In the genomic region with DNA sequence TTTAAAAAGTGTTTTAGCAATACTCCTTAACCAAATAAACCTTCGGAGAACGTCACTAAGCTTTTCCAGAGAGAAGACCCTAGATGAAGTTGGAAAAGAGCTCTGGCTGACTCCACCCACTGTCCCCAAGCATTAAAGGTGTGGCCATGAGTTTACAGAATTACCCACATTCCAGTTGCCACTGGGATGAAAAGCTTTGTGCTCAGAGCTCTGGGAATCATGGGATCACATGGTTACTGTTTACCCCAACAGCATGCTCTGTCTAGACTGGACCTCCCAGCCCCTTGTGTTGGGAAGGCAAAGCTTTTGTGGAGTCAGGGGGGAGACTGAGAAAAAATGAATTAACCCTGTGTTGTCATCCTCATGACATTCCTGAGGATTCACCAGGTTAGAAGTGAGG, we compare ENCODE assay signal across 28 cellular contexts. TPM values are rescaled to one million over a fixed set of nuclear protein-coding genes. Genes with fewer than 3 reads are reported as not detected.
A peak's percentile ranks its signal among the peaks of the same experiment; 100 is the strongest.
DNase-seq lines count a peak whose midpoint lies in the region; ATAC-seq, FAIRE-seq and TF ChIP-seq lines count a peak whose summit lies in the region.
"Had no signal": no experiment of that assay in that cellular context is flagged by ENCODE, and none has a peak within 500 bp of the region (broad histone marks: within the 10 kb centered on the region; RNA-seq: fewer than 3 reads in every experiment).

No MANE protein-coding gene starts in this region.

- no peaks in the 10 kb centered on the region for H4K20me1 ChIP-seq in HepG2 (ENCODE audit: insufficient read depth, low read length)

- H3K9ac ChIP-seq in HepG2 (ENCODE audit: insufficient read depth, low read depth, low read length): no peak overlapping the region
- no peak overlapping the region for H3K9ac ChIP-seq in mesenchymal stem cell (ENCODE audit: low read length)
- H3K9ac ChIP-seq: BLaER1 had no signal

- H3K18ac ChIP-seq in mesenchymal stem cell (ENCODE audit: low read depth in 1 of 2, low read length in 2 of 2): no peak overlapping the region

- CTCF ChIA-PET in HepG2 (lab: Yijun Ruan, JAX; ENCODE audit: low intra/inter-chr PET ratio, low total read pairs): no interaction called here

- peaks cover 23% of the 10 kb centered on the region for H3K36me3 Mint-ChIP-seq in progenitor cell of endocrine pancreas (ENCODE audit: insufficient read depth)

- peak overlapping the region; percentile 73 for H3K27ac Mint-ChIP-seq in progenitor cell of endocrine pancreas

- H3K4me1 ChIP-seq in HepG2 (ENCODE audit: insufficient read depth, low read length) (0 out of 2 replicates have a peak, but pooled peaks cover 11% of the 10 kb centered on the region), right lobe of liver (no peaks in the 10 kb centered on the region), mesenchymal stem cell (ENCODE audit: control insufficient read depth, insufficient read depth, low read depth, low read length) (no peaks in the 10 kb centered on the region)

- H3K79me2 ChIP-seq in HepG2 (ENCODE audit: insufficient read depth, low read length): no peaks in the 10 kb centered on the region

- FAIRE-seq in HepG2 (lab: Jason Lieb, UNC) (no peak), GM12891 (lab: Jason Lieb, UNC) (no peak)
- FAIRE-seq: GM12892, GM18507 had no signal

- no peak for TF ChIP-seq CTCF in HepG2 (CRISPR knock-in tag; IDR thresholded peaks at IDR 0.05)
- TF ChIP-seq CTCF in right lobe of liver (IDR thresholded peaks at IDR 0.05): no peak
- TF ChIP-seq CTCF in progenitor cell of endocrine pancreas (IDR thresholded peaks at IDR 0.05; ENCODE audit: unreplicated experiment): no peak

- H3K4me3 Mint-ChIP-seq in progenitor cell of endocrine pancreas (ENCODE audit: low read depth): no peak overlapping the region
- H3K4me3 Mint-ChIP-seq: CD4-positive, alpha-beta T cell had no signal

- TF ChIP-seq RAD21 in HepG2 (CRISPR knock-in tag; IDR thresholded peaks at IDR 0.05): no peak

- H2AFZ ChIP-seq in HepG2 (ENCODE audit: low read length): no peak overlapping the region
- no peak overlapping the region for H2AFZ ChIP-seq in mesenchymal stem cell (ENCODE audit: low read depth, low read length)

- no peak overlapping the region for H3K14ac ChIP-seq in mesenchymal stem cell (ENCODE audit: low read length in 2 of 2)

- H3K9me3 ChIP-seq in HepG2 (ENCODE audit: low read length): no peaks in the 10 kb centered on the region
- H3K9me3 ChIP-seq in right lobe of liver: no peaks in the 10 kb centered on the region
- H3K9me3 ChIP-seq in mesenchymal stem cell (ENCODE audit: control insufficient read depth, low read length): no peaks in the 10 kb centered on the region
- H3K9me3 ChIP-seq: BLaER1, SJSA1 had no signal

- no peak overlapping the region for H2BK12ac ChIP-seq in mesenchymal stem cell (ENCODE audit: low read length in 2 of 2)

- H2BK15ac ChIP-seq in mesenchymal stem cell (ENCODE audit: low read depth, poor library complexity, severe bottlenecking): no peak overlapping the region

- peak; percentile 27 for DNase-seq in HepG2 (ENCODE audit: low spot score)
- DNase-seq in right lobe of liver: no peak
- DNase-seq in left kidney (ENCODE audit: low read depth, low spot score): peak; percentile 24
- DNase-seq in progenitor cell of endocrine pancreas (ENCODE audit: low spot score, unreplicated experiment): no peak
- DNase-seq in dermis blood vessel endothelial cell: no peak
- DNase-seq in mesenchymal stem cell: no peak
- DNase-seq in GM12891 (ENCODE audit: insufficient read length, low spot score): no peak
- DNase-seq: ACHN; CD4-positive, alpha-beta T cell; COR-L47; DMS 273 treated with DMSO at 0.1 percent for 48 hours; DND-41; Kasumi-1; NCI-H1417; NCI-H1694 treated with DMSO at 0.1 percent for 48 hours; NCI-H2081 treated with DMSO at 0.1 percent for 48 hours; NCI-H2171 treated with DMSO at 0.1 percent for 48 hours; NCI-H524 treated with DMSO at 0.1 percent for 48 hours had no signal

- in situ Hi-C loops in HepG2 (cut with HindIII; ENCODE audit: extremely low pct_ligation_motif_present, low pct_unique_long_range_greater_than_20kb): no loop called here

- peak; percentile 39; the same call in 2 of the 3 replicates for ATAC-seq in HepG2
- ATAC-seq in right lobe of liver: no peak
- no peak for ATAC-seq in GM19463 (IDR thresholded peaks at IDR 0.05; ENCODE audit: unreplicated experiment)
- ATAC-seq: Right ventricle myocardium inferior had no signal

- no TSS peak for BruUV-seq in HepG2 (replicated peaks; lab: Mats Ljungman, UMichigan)

- no peak overlapping the region for H3K4me2 ChIP-seq in HepG2 (ENCODE audit: low read depth, low read length)
- no peak overlapping the region for H3K4me2 ChIP-seq in mesenchymal stem cell (ENCODE audit: low read length, poor library complexity, severe bottlenecking)
- H3K4me2 ChIP-seq: BLaER1 had no signal

- no peak overlapping the region for H2BK120ac ChIP-seq in mesenchymal stem cell (ENCODE audit: low read depth, low read length)

- H3K9me3 Mint-ChIP-seq in progenitor cell of endocrine pancreas (ENCODE audit: low read depth): no peaks in the 10 kb centered on the region
- H3K9me3 Mint-ChIP-seq: CD4-positive, alpha-beta T cell had no signal

- no peaks in the 10 kb centered on the region for H3K27me3 Mint-ChIP-seq in progenitor cell of endocrine pancreas
- H3K27me3 Mint-ChIP-seq: CD4-positive, alpha-beta T cell had no signal

- no peak overlapping the region for H3K27ac ChIP-seq in HepG2 (ENCODE audit: extremely low read length, insufficient read depth, low read length)
- no peak overlapping the region for H3K27ac ChIP-seq in right lobe of liver
- H3K27ac ChIP-seq in mesenchymal stem cell (ENCODE audit: low read length, poor library complexity, severe bottlenecking): no peak overlapping the region
- H3K27ac ChIP-seq: 22Rv1, BLaER1, SJSA1 had no signal

- H3K36me3 ChIP-seq in HepG2 (replicated peaks in 1 of 2; ENCODE audit: control insufficient read depth in 1 of 2, insufficient read depth in 2 of 2, low read length in 2 of 2) (peaks cover 34 to 62% of the 10 kb centered on the region in 2 experiments), right lobe of liver (peaks cover 0 to 15% (median 2%) of the 10 kb centered on the region in 4 donors), mesenchymal stem cell (ENCODE audit: control insufficient read depth in 1 of 2, insufficient read depth in 2 of 2, low read depth in 1 of 2, low read length in 2 of 2) (peaks cover 41 to 99% of the 10 kb centered on the region in 2 experiments)
- H3K36me3 ChIP-seq: SJSA1 had no signal

- POLR2A ChIA-PET in HepG2 (lab: Yijun Ruan, JAX): no interaction called here

- no peak overlapping the region for H4K91ac ChIP-seq in mesenchymal stem cell (ENCODE audit: low read length)

- TF ChIP-seq POLR2A in HepG2 (IDR thresholded peaks at IDR 0.05; ENCODE audit: insufficient read depth in 1 of 2, low read depth in 2 of 2, low read length in 2 of 2): no peak
- TF ChIP-seq POLR2A in right lobe of liver (IDR thresholded peaks at IDR 0.05): no peak
- no peak for TF ChIP-seq POLR2A in GM12891 (IDR thresholded peaks at IDR 0.05; ENCODE audit: low read depth, low read length)

- no peak overlapping the region for H2AK5ac ChIP-seq in mesenchymal stem cell (ENCODE audit: low read length, severe bottlenecking)

- H3K79me1 ChIP-seq in mesenchymal stem cell (replicated peaks; ENCODE audit: low read length, poor library complexity, severe bottlenecking): peaks cover 6% of the 10 kb centered on the region

- H3K4me3 ChIP-seq in HepG2 (replicated peaks in 1 of 3; ENCODE audit: insufficient read depth in 1 of 3, low read depth in 2 of 3, low read length in 3 of 3): no peak overlapping the region
- H3K4me3 ChIP-seq in right lobe of liver: no peak overlapping the region
- H3K4me3 ChIP-seq in mesenchymal stem cell (ENCODE audit: insufficient read depth in 1 of 2, low read depth in 1 of 2, low read length in 2 of 2): no peak overlapping the region
- H3K4me3 ChIP-seq: BLaER1, SJSA1 had no signal

- H3K27me3 ChIP-seq in HepG2 (ENCODE audit: control insufficient read depth in 1 of 2, insufficient read depth in 2 of 2, low read length in 2 of 2): no peaks in the 10 kb centered on the region
- no peaks in the 10 kb centered on the region for H3K27me3 ChIP-seq in right lobe of liver
- H3K27me3 ChIP-seq in mesenchymal stem cell (ENCODE audit: control insufficient read depth in 1 of 2, insufficient read depth in 1 of 2, low read length in 2 of 2): no peaks in the 10 kb centered on the region
- H3K27me3 ChIP-seq: BLaER1, SJSA1 had no signal

- 98% methylated on average over 2 of the region's 2 CpGs for WGBS in HepG2 (ENCODE audit: low lambda C conversion rate)
- WGBS in right lobe of liver (ENCODE audit: insufficient coverage, low coverage, low lambda C conversion rate, missing lambda C conversion rate): 68% methylated on average over 2 of the region's 2 CpGs
- 84% methylated on average over 2 of the region's 2 CpGs for WGBS in mesenchymal stem cell

- H3K4me1 Mint-ChIP-seq in progenitor cell of endocrine pancreas (ENCODE audit: low read depth): peaks cover 3% of the 10 kb centered on the region

- intact Hi-C loops in HepG2 (cut with micrococcal nuclease; ENCODE audit: unreplicated experiment) (no loop called here), right lobe of liver (cut with DNase I) (no loop called here)

- no peak overlapping the region for H3K23ac ChIP-seq in mesenchymal stem cell (ENCODE audit: low read length in 2 of 2)

- no peak overlapping the region for H2BK5ac ChIP-seq in mesenchymal stem cell (ENCODE audit: low read depth, low read length, poor library complexity, severe bottlenecking)

- TF ChIP-seq EP300 in HepG2 (IDR thresholded peaks at IDR 0.05; ENCODE audit: low read depth in 2 of 2, low read length in 2 of 2) (no peak), HepG2 (CRISPR knock-in tag; IDR thresholded peaks at IDR 0.05; ENCODE audit: borderline replicate concordance) (no peak)

- no peak overlapping the region for H3K4ac ChIP-seq in mesenchymal stem cell (ENCODE audit: low read depth in 1 of 2, low read length in 2 of 2)

- H4K8ac ChIP-seq in mesenchymal stem cell (ENCODE audit: low read length): no peak overlapping the region

RNA-seq across cellular contexts. Expression of a gene that starts 55.3 kb away (rescaled TPM):
- total RNA-seq in HepG2 (2016; rRNA removed; fragmentation: Illumina TruSeq; extraction: Trizol) (not detected in 2 replicates), right lobe of liver (not detected), progenitor cell of endocrine pancreas (1.1 and 1.6 TPM in 2 replicates), dermis blood vessel endothelial cell (not detected in 2 replicates)
- total RNA-seq in HepG2 (2016; cell fraction: cytosol; rRNA removed; fragmentation: Illumina TruSeq; extraction: Trizol; ENCODE audit: low read depth): not detected in 2 replicates
- not detected in 2 replicates for total RNA-seq in HepG2 (2016; cell fraction: insoluble cytoplasmic fraction; rRNA removed; fragmentation: Illumina TruSeq; extraction: Trizol)
- not detected in 2 replicates for total RNA-seq in HepG2 (2016; cell fraction: membrane; rRNA removed; fragmentation: Illumina TruSeq; extraction: Trizol)
- not detected in 2 replicates for total RNA-seq in HepG2 (2016; cell fraction: nucleus; rRNA removed; fragmentation: Illumina TruSeq; extraction: Trizol)
- not detected in 2 replicates for polyA plus RNA-seq in HepG2 (2011; rRNA removed)
- polyA plus RNA-seq in HepG2 (2011; cell fraction: cytosol; rRNA removed): not detected in 2 replicates
- polyA plus RNA-seq in HepG2 (2011; cell fraction: nucleus; rRNA removed): not detected in 2 replicates
- not detected in 2 replicates for polyA plus RNA-seq in HepG2 (2012)
- polyA plus RNA-seq in HepG2 (2016; cell fraction: cytosol; fragmentation: Illumina TruSeq; extraction: Trizol; ENCODE audit: low read depth): not detected in 2 replicates
- not detected in 2 replicates for polyA plus RNA-seq in HepG2 (2016; cell fraction: insoluble cytoplasmic fraction; fragmentation: Illumina TruSeq; extraction: Trizol; ENCODE audit: low read depth)
- polyA plus RNA-seq in HepG2 (2016; cell fraction: membrane; fragmentation: Illumina TruSeq; extraction: Trizol; ENCODE audit: low read depth): not detected in 2 replicates
- polyA plus RNA-seq in HepG2 (2016; cell fraction: nucleus; fragmentation: Illumina TruSeq; extraction: Trizol; ENCODE audit: insufficient read depth, low read depth): not detected in 2 replicates
- not detected in 2 replicates for polyA minus RNA-seq in HepG2 (2011; rRNA and poly(A)+ RNA removed; ENCODE audit: low replicate concordance)
- not detected in 2 replicates for polyA minus RNA-seq in HepG2 (2011; cell fraction: cytosol; rRNA and poly(A)+ RNA removed)
- polyA minus RNA-seq in HepG2 (2011; cell fraction: nucleus; rRNA and poly(A)+ RNA removed): not detected in 2 replicates
- not detected for polyA plus RNA-seq in mesenchymal stem cell (2013, experiment 1 of 2)
- polyA plus RNA-seq in mesenchymal stem cell (2013, experiment 2 of 2): not detected
- polyA plus RNA-seq in GM12891 (2012; ENCODE audit: low read depth, missing spikeins): not detected
- total RNA-seq: CD4-positive, alpha-beta T cell; G401; H4; MCF 10A; Right ventricle myocardium inferior; SJSA1 had no signal

Comparison
In these comparisons a context has a peak if more than half of its experiments do, and no peak if none do; other contexts are left out.
1. DNase-seq: peak in HepG2 (single experiment) and left kidney (single experiment); none in right lobe of liver (0 of 3), progenitor cell of endocrine pancreas (single experiment), dermis blood vessel endothelial cell (single experiment), mesenchymal stem cell (single experiment) and GM12891 (single experiment).